ENCODE assay signal across 8 cellular contexts in genomic region chr3:133804896-133805295, GRCh38. TPM values are rescaled to one million over a fixed set of nuclear protein-coding genes. Genes with fewer than 3 reads are reported as not detected.
A peak's percentile ranks its signal among the peaks of the same experiment; 100 is the strongest.
DNase-seq lines count a peak whose midpoint lies in the region; ATAC-seq, FAIRE-seq and TF ChIP-seq lines count a peak whose summit lies in the region.

No MANE protein-coding gene starts in this region.

- peaks cover 11% of the 10 kb centered on the region for H3K4me1 ChIP-seq in PC-3 (ENCODE audit: insufficient read depth, low read length)
- peaks cover 6% of the 10 kb centered on the region for H3K4me1 ChIP-seq in endothelial cell of umbilical vein (ENCODE audit: control insufficient read depth, extremely low read depth, insufficient read depth, low read length)
- no peaks in the 10 kb centered on the region for H3K4me1 ChIP-seq in psoas muscle

- H3K4me3 ChIP-seq in GM12865 (ENCODE audit: low read depth, low read length) = peak overlapping the region; percentile 73; the same call in 1 of the 2 replicates
- H3K4me3 ChIP-seq in PC-3 (ENCODE audit: low read length) = peak overlapping the region; percentile 93
- H3K4me3 ChIP-seq in endothelial cell of umbilical vein (replicated peaks in 1 of 3; ENCODE audit: insufficient read depth in 1 of 3, low read depth in 1 of 3, low read length in 3 of 3) = no peak overlapping the region
- H3K4me3 ChIP-seq in psoas muscle = peak overlapping the region; percentile 85

- H4K20me1 ChIP-seq in PC-3 (ENCODE audit: low read length) = no peaks in the 10 kb centered on the region
- no peaks in the 10 kb centered on the region for H4K20me1 ChIP-seq in endothelial cell of umbilical vein (replicated peaks; ENCODE audit: control insufficient read depth, extremely low read depth, insufficient read depth, low read length)

- H2AFZ ChIP-seq in PC-3 (ENCODE audit: low read length) (peak overlapping the region; percentile 91), endothelial cell of umbilical vein (ENCODE audit: low read depth, low read length) (peak overlapping the region; percentile 63)

- H3K36me3 ChIP-seq in PC-3 (ENCODE audit: low read depth, low read length) (peaks cover 12% of the 10 kb centered on the region), endothelial cell of umbilical vein (ENCODE audit: control insufficient read depth in 2 of 2, extremely low read depth in 1 of 2, insufficient read depth in 2 of 2, low read length in 2 of 2) (peaks cover 0 to 5% of the 10 kb centered on the region in 2 experiments), psoas muscle (ENCODE audit: insufficient read depth in 1 of 2, low read depth in 1 of 2) (peaks cover 0 to 28% of the 10 kb centered on the region in 2 donors)

- DNase-seq in GM12865 (ENCODE audit: low read depth) (no peak), PC-3 (peak; percentile 22), endothelial cell of umbilical vein (ENCODE audit: low read depth, low spot score) (no peak), psoas muscle (no peak), GM19240 (ENCODE audit: insufficient read length, low spot score) (no peak), SHP77 treated with DMSO at 0.1 percent for 48 hours (lab: John Stamatoyannopoulos, UW) (no peak), foreskin melanocyte (no peak), NCI-H524 treated with DMSO at 0.1 percent for 48 hours (lab: John Stamatoyannopoulos, UW) (no peak)

- intact Hi-C loops in PC-3 (cut with micrococcal nuclease) = loop anchor here (5.0 kb wide), 2 partner anchors 143 to 233 kb away; partner anchors contain the start of genes CDV3 and TOPBP1
- intact Hi-C loops in endothelial cell of umbilical vein (cut with micrococcal nuclease) = loop anchor here (2.0 to 10.0 kb wide), 5 partner anchors 233 to 1080 kb away; partner anchors contain the start of genes CDV3, NPHP3 and TMEM108
- intact Hi-C loops in psoas muscle (cut with DNase I) = loop anchor here in 1 of 2 donors (5.0 kb wide), 1 partner anchor 143 kb away; the partner anchor contains the start of gene TOPBP1

- H3F3A ChIP-seq in PC-3 (ENCODE audit: low read length, unreplicated experiment) = no peaks in the 10 kb centered on the region

- no peaks in the 10 kb centered on the region for H3K9me1 ChIP-seq in endothelial cell of umbilical vein (replicated peaks; ENCODE audit: control insufficient read depth, extremely low read depth, insufficient read depth, low read length)

- H3K9me3 ChIP-seq in PC-3 (ENCODE audit: low read length) = no peaks in the 10 kb centered on the region
- H3K9me3 ChIP-seq in endothelial cell of umbilical vein (replicated peaks; ENCODE audit: control insufficient read depth, insufficient read depth, low read length) = no peaks in the 10 kb centered on the region
- H3K9me3 ChIP-seq in psoas muscle = no peaks in the 10 kb centered on the region

- TF ChIP-seq CTCF in GM12865 (IDR thresholded peaks at IDR 0.05; ENCODE audit: insufficient read depth, low read depth, low read length, missing control alignments) (no peak), PC-3 (conservative IDR thresholded peaks at IDR 0.05; ENCODE audit: low read depth, low read length) (no peak), endothelial cell of umbilical vein (IDR thresholded peaks at IDR 0.05; ENCODE audit: extremely low read depth in 1 of 2, insufficient read depth in 1 of 2, low read depth in 1 of 2, low read length in 2 of 2) (no peak), psoas muscle (IDR thresholded peaks at IDR 0.05) (no peak)

- POLR2A ChIA-PET in PC-3 (lab: Charles Lee; ENCODE audit: unreplicated experiment) (no interaction called here), endothelial cell of umbilical vein (lab: Charles Lee) (no interaction called here)

- H3K79me2 ChIP-seq in PC-3 (ENCODE audit: low read length) = peaks cover 28% of the 10 kb centered on the region
- H3K79me2 ChIP-seq in endothelial cell of umbilical vein (ENCODE audit: control insufficient read depth, insufficient read depth, low read length) = peaks cover 8% of the 10 kb centered on the region

- no TSS peak for BruUV-seq in PC-3 (replicated peaks; lab: Mats Ljungman, UMichigan)
- BruUV-seq in endothelial cell of umbilical vein (replicated peaks; lab: Mats Ljungman, UMichigan) = no TSS peak

- H3K27me3 ChIP-seq in PC-3 (ENCODE audit: low read length) = no peaks in the 10 kb centered on the region
- peaks cover 3 to 9% of the 10 kb centered on the region in 2 experiments for H3K27me3 ChIP-seq in endothelial cell of umbilical vein (ENCODE audit: control insufficient read depth in 2 of 2, insufficient read depth in 2 of 2, low read length in 2 of 2)
- H3K27me3 ChIP-seq in psoas muscle (ENCODE audit: insufficient read depth in 3 of 3, low read length in 2 of 3) = no peaks in the 10 kb centered on the region

- FAIRE-seq in endothelial cell of umbilical vein (lab: Jason Lieb, UNC) = no peak

- WGBS in psoas muscle, 3 donors = 66 to 71% (median 66%) methylated on average over 4 of the region's 4 CpGs

- CTCF ChIA-PET in PC-3 (lab: Charles Lee) = no interaction called here
- CTCF ChIA-PET in endothelial cell of umbilical vein (lab: Charles Lee) = interaction anchor here (1.3 kb wide), 1 partner anchor 12 kb away, joined by 3 read pairs; no protein-coding TSS in a partner anchor

- ATAC-seq in PC-3 = no peak
- ATAC-seq in psoas muscle = no peak

- peak overlapping the region; percentile 18 for H3K9ac ChIP-seq in PC-3 (ENCODE audit: low read length)
- H3K9ac ChIP-seq in endothelial cell of umbilical vein (replicated peaks; ENCODE audit: extremely low read depth, insufficient read depth, low read length) = no peak overlapping the region

- H3K4me2 ChIP-seq in PC-3 (ENCODE audit: low read length) (peak overlapping the region; percentile 97), endothelial cell of umbilical vein (ENCODE audit: insufficient read depth, low read length) (peak overlapping the region; percentile 74)

- no peak for TF ChIP-seq POLR2A in endothelial cell of umbilical vein (IDR thresholded peaks at IDR 0.05; ENCODE audit: low read depth, low read length)

- H3K27ac ChIP-seq in PC-3 (ENCODE audit: low read length) = peak overlapping the region; percentile 47
- H3K27ac ChIP-seq in endothelial cell of umbilical vein (ENCODE audit: insufficient read depth, low read depth, low read length) = no peak overlapping the region
- no peak overlapping the region for H3K27ac ChIP-seq in psoas muscle

- no peaks in the 10 kb centered on the region for H3K9me2 ChIP-seq in PC-3 (replicated peaks; ENCODE audit: low read length)

- dilution Hi-C loops in endothelial cell of umbilical vein (cut with MboI; ENCODE audit: extremely low pct_ligation_motif_present, low sequenced_read_pairs) = no loop called here

TF ChIP-seq in endothelial cell of umbilical vein, 7 proteins besides CTCF, POLR2A, EP300 and RAD21:
- no peak for TF ChIP-seq POLR2AphosphoS5 (IDR thresholded peaks at IDR 0.05; ENCODE audit: insufficient read depth, low read depth, low read length)
- no peak for TF ChIP-seq MYC (IDR thresholded peaks at IDR 0.05; ENCODE audit: low read depth, low read length)
- TF ChIP-seq EZH2 (IDR thresholded peaks at IDR 0.05; ENCODE audit: borderline replicate concordance, low read depth, low read length, severe bottlenecking) = no peak
- TF ChIP-seq GATA2 (IDR thresholded peaks at IDR 0.05; ENCODE audit: insufficient read depth, insufficient read length, low read depth, low read length) = no peak
- TF ChIP-seq FOS (IDR thresholded peaks at IDR 0.05; ENCODE audit: borderline replicate concordance, insufficient read depth, low read length) = no peak
- TF ChIP-seq JUN (IDR thresholded peaks at IDR 0.05; ENCODE audit: borderline replicate concordance, insufficient read depth, insufficient read length, low read depth) = no peak
- TF ChIP-seq MAX (IDR thresholded peaks at IDR 0.05; ENCODE audit: insufficient read depth, insufficient read length) = no peak

RNA-seq across cellular contexts. Expression of gene SRPRB, which starts 0.7 kb away (rescaled TPM):
- total RNA-seq in PC-3 (2014; rRNA removed) = 41.1 and 43.4 TPM in 2 replicates
- total RNA-seq in endothelial cell of umbilical vein = 59.5 and 69.2 TPM in 2 replicates
- 22.7 and 33.0 TPM in 2 replicates for polyA plus RNA-seq in endothelial cell of umbilical vein
- 41.3 and 53.1 TPM in 2 replicates for polyA plus RNA-seq in endothelial cell of umbilical vein (2011; cell fraction: cytosol; rRNA removed)
- 28.2 and 29.3 TPM in 2 replicates for polyA plus RNA-seq in endothelial cell of umbilical vein (2011; cell fraction: nucleus; rRNA removed)
- polyA plus RNA-seq in endothelial cell of umbilical vein (2012) = 49.8 and 60.1 TPM in 2 replicates
- 53.4 and 98.0 TPM in 2 replicates for polyA minus RNA-seq in endothelial cell of umbilical vein
- polyA minus RNA-seq in endothelial cell of umbilical vein (2011; cell fraction: cytosol; rRNA and poly(A)+ RNA removed) = 77.5 TPM
- 18.5 and 25.1 TPM in 2 replicates for polyA minus RNA-seq in endothelial cell of umbilical vein (2011; cell fraction: nucleus; rRNA and poly(A)+ RNA removed)
- 10 to 100 TPM; 28.0 to 52.3 (median 43.1) TPM for total RNA-seq in psoas muscle
- polyA plus RNA-seq in psoas muscle = 10 to 100 TPM; 33.5 to 70.4 (median 48.9) TPM

RNA-seq across cellular contexts. Expression of gene TF, which starts 58.7 kb away (rescaled TPM):
- total RNA-seq in PC-3 (2014; rRNA removed) (not detected in 2 replicates), endothelial cell of umbilical vein (0.21 and 0.69 TPM in 2 replicates), psoas muscle (1 to 10 TPM in 3 of 4 donors, under 1 TPM in 1; 0.63 to 6.6 (median 2.0) TPM)
- polyA plus RNA-seq in endothelial cell of umbilical vein (0.32 and 0.45 TPM in 2 replicates), psoas muscle (1 to 10 TPM in 1 of 3 donors, under 1 TPM in 2; 0.10 to 1.0 (median 0.53) TPM)
- 0.17 and 0.20 TPM in 2 replicates for polyA plus RNA-seq in endothelial cell of umbilical vein (2011; cell fraction: cytosol; rRNA removed)
- polyA plus RNA-seq in endothelial cell of umbilical vein (2011; cell fraction: nucleus; rRNA removed) = 3.3 and 5.1 TPM in 2 replicates
- polyA plus RNA-seq in endothelial cell of umbilical vein (2012) = 0.82 and 1.7 TPM in 2 replicates
- 1.5 and 2.1 TPM in 2 replicates for polyA minus RNA-seq in endothelial cell of umbilical vein
- polyA minus RNA-seq in endothelial cell of umbilical vein (2011; cell fraction: cytosol; rRNA and poly(A)+ RNA removed) = not detected
- polyA minus RNA-seq in endothelial cell of umbilical vein (2011; cell fraction: nucleus; rRNA and poly(A)+ RNA removed) = 1.1 and 1.3 TPM in 2 replicates

Comparison
In these comparisons a context has a peak if more than half of its experiments do, and no peak if none do; other contexts are left out.
1. H3K4me3 ChIP-seq: peak in GM12865 (single experiment), PC-3 (single experiment) and psoas muscle (single experiment); none in endothelial cell of umbilical vein (0 of 3).